Comparison of ENCODE assay signal across 4 cellular contexts in genomic region chr4:35565640-35566039, GRCh38.
"Had no signal": no experiment of that assay in that cellular context is flagged by ENCODE, and none has a peak within 500 bp of the region (broad histone marks: within the 10 kb centered on the region; RNA-seq: fewer than 3 reads in every experiment).

No MANE protein-coding gene starts in this region.

- ATAC-seq: K562 had no signal

- DNase-seq: GOT3, IMR-90 had no signal

- H3K36me3 ChIP-seq: HAP-1 had no signal

- H3K4me3 ChIP-seq: HAP-1, K562 had no signal

- H3K9me3 ChIP-seq: HAP-1 had no signal
